Comparison of ENCODE assay signal across 25 cellular contexts in the genomic region with DNA sequence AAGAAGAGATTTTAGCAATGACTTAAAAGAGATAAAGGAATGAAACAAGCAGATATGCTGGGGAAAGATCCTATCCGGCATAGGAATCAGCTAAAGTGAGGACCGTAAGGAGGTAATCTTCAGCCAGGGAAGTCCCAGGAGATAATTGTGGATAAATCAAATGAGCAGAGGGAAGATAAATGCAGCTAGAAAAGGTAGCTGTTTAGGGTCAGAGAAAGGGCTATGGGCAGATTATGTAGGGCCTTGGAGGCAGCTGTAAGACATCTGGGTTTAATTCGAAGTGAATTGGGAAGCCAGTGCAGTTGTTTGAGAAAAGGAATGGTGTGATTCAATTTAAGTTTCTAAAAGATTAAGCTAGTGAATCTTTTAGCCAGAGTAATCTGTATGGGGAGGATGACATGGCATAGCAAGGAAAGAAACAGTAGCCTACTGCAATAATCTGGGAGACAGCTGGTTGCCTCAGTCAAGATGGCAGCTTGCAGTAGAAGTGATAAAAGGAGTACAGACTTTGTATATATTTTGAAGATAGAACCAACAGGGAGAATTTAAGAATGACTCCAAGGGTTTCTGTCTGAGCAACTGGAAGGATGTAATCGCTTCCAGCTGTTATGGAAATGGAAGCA.
"Had no signal": no experiment of that assay in that cellular context is flagged by ENCODE, and none has a peak within 500 bp of the region (broad histone marks: within the 10 kb centered on the region; RNA-seq: fewer than 3 reads in every experiment).

No MANE protein-coding gene starts in this region.

- DNase-seq: activated B cell treated with CpG ODN at 0.5 μM for 24 hours; activated CD4-positive, alpha-beta T cell treated with anti-CD3 and anti-CD28 coated beads for 1 hour; activated CD4-positive, alpha-beta T cell treated with anti-CD3 and anti-CD28 coated beads, Interleukin-2, amount 10 ng/mL, durations not matched to agents 24 days and 14 days; activated CD4-positive, alpha-beta T cell treated with anti-CD3 and anti-CD28 coated beads, Interleukin-2, amount 50 U/mL, for 48 hours; activated CD8-positive, alpha-beta memory T cell treated with anti-CD3 and anti-CD28 coated beads for 24 hours; activated gamma-delta T cell; activated naive CD4-positive, alpha-beta T cell treated with anti-CD3 and anti-CD28 coated beads for 36 hours; activated T-cell treated with anti-CD3 and anti-CD28 coated beads for 4 hours; activated T-cell treated with anti-CD3 and anti-CD28 coated beads, Interleukin-2, amount 50 U/mL, for 48 hours; brain microvascular endothelial cell; MG63; MV-4-11; NCI-H1092 treated with DMSO at 0.1 percent for 48 hours; NCI-H1436; NCI-H1694 treated with DMSO at 0.1 percent for 48 hours; NCI-H2029 treated with DMSO at 0.1 percent for 48 hours; NCI-H446; NCI-H524; NCI-H748 treated with DMSO at 0.1 percent for 48 hours; SIG-M5; T-helper 17 cell; T-helper 9 cell had no signal

- H3K36me3 Mint-ChIP-seq: activated naive CD8-positive, alpha-beta T cell had no signal

- H3K9me3 Mint-ChIP-seq: activated B cell treated with CpG ODN at 0.5 μM for 24 hours had no signal

- H3K27ac ChIP-seq: brain microvascular endothelial cell, cardiac muscle cell had no signal

- H3K36me3 ChIP-seq: brain microvascular endothelial cell, cardiac muscle cell, MG63 had no signal

- H3K27me3 ChIP-seq: brain microvascular endothelial cell, cardiac muscle cell, MG63 had no signal

- H3K4me3 ChIP-seq: cardiac muscle cell, MG63 had no signal

- H3K4me3 Mint-ChIP-seq: activated B cell treated with CpG ODN at 0.5 μM for 24 hours; activated CD4-positive, alpha-beta T cell treated with anti-CD3 and anti-CD28 coated beads, Interleukin-2, amount 10 ng/mL, durations not matched to agents 24 days and 14 days; activated naive CD4-positive, alpha-beta T cell treated with anti-CD3 and anti-CD28 coated beads for 36 hours; activated naive CD8-positive, alpha-beta T cell; activated T-helper 17 cell treated with anti-CD3 and anti-CD28 coated beads, Interleukin-2, amount 50 U/mL, for 72 hours; T-helper 17 cell had no signal

- ATAC-seq: activated T-helper 17 cell treated with anti-CD3 and anti-CD28 coated beads, Interleukin-2, amount 50 U/mL, for 72 hours; T-helper 17 cell had no signal

- H3K9me3 ChIP-seq: MG63 had no signal

- H3K4me1 Mint-ChIP-seq: activated B cell treated with CpG ODN at 0.5 μM for 24 hours; activated CD4-positive, alpha-beta T cell treated with anti-CD3 and anti-CD28 coated beads, Interleukin-2, amount 10 ng/mL, durations not matched to agents 24 days and 14 days; T-helper 17 cell had no signal

- H3K27me3 Mint-ChIP-seq: activated B cell treated with CpG ODN at 0.5 μM for 24 hours; activated CD4-positive, alpha-beta T cell treated with anti-CD3 and anti-CD28 coated beads, Interleukin-2, amount 10 ng/mL, durations not matched to agents 24 days and 14 days; activated naive CD8-positive, alpha-beta T cell; activated T-helper 17 cell treated with anti-CD3 and anti-CD28 coated beads, Interleukin-2, amount 50 U/mL, for 72 hours; T-helper 17 cell had no signal

- H3K27ac Mint-ChIP-seq: activated B cell treated with CpG ODN at 0.5 μM for 24 hours; activated CD4-positive, alpha-beta T cell treated with anti-CD3 and anti-CD28 coated beads, Interleukin-2, amount 10 ng/mL, durations not matched to agents 24 days and 14 days; activated naive CD4-positive, alpha-beta T cell treated with anti-CD3 and anti-CD28 coated beads for 36 hours; activated naive CD8-positive, alpha-beta T cell; activated T-helper 17 cell treated with anti-CD3 and anti-CD28 coated beads, Interleukin-2, amount 50 U/mL, for 72 hours; T-helper 17 cell had no signal
